In the genomic region with DNA sequence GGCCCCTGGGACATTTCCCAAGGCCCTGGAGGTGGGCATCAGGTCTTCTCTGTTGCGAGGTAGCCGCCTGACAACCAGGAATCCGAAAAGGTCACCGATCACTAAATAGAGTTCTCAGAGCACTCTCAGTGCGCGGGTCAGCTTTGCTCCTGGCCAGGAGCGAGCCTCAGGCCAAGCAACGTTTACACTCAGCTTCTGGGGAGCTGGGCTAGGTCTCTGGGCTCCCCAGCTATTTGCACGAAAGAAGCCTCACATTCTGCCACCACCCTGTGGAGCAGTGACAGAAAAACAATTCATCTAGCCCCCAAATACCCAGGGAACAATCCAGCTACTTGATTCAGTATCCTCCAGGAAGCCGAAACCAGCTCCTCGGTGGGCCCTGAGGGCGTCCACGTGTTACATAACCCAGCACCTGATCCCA, we compare ENCODE assay signal across 2 cellular contexts.
TF ChIP-seq lines count a peak whose summit lies in the region.

No MANE protein-coding gene starts in this region.

TF ChIP-seq in IMR-90, 13 proteins besides CTCF, POLR2A, EP300 and RAD21 (continued from another document):
- TF ChIP-seq CHD1 (IDR thresholded peaks at IDR 0.05; ENCODE audit: low read depth, low read length): no peak
- no peak for TF ChIP-seq MAZ (IDR thresholded peaks at IDR 0.05; ENCODE audit: borderline replicate concordance, low read depth, low read length)
- no peak for TF ChIP-seq BHLHE40 (IDR thresholded peaks at IDR 0.05; ENCODE audit: low read depth, low read length)
- TF ChIP-seq, protein P1, sequence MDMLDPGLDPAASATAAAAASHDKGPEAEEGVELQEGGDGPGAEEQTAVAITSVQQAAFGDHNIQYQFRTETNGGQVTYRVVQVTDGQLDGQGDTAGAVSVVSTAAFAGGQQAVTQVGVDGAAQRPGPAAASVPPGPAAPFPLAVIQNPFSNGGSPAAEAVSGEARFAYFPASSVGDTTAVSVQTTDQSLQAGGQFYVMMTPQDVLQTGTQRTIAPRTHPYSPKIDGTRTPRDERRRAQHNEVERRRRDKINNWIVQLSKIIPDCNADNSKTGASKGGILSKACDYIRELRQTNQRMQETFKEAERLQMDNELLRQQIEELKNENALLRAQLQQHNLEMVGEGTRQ (IDR thresholded peaks at IDR 0.05; ENCODE audit: low read depth, low read length): no peak
- TF ChIP-seq, protein P2, sequence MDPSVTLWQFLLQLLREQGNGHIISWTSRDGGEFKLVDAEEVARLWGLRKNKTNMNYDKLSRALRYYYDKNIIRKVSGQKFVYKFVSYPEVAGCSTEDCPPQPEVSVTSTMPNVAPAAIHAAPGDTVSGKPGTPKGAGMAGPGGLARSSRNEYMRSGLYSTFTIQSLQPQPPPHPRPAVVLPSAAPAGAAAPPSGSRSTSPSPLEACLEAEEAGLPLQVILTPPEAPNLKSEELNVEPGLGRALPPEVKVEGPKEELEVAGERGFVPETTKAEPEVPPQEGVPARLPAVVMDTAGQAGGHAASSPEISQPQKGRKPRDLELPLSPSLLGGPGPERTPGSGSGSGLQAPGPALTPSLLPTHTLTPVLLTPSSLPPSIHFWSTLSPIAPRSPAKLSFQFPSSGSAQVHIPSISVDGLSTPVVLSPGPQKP (IDR thresholded peaks at IDR 0.05; ENCODE audit: borderline replicate concordance, low read depth, low read length): no peak

TF ChIP-seq in liver, 16 proteins besides CTCF, POLR2A, EP300 and RAD21 (continued from another document):
- TF ChIP-seq, protein P3, sequence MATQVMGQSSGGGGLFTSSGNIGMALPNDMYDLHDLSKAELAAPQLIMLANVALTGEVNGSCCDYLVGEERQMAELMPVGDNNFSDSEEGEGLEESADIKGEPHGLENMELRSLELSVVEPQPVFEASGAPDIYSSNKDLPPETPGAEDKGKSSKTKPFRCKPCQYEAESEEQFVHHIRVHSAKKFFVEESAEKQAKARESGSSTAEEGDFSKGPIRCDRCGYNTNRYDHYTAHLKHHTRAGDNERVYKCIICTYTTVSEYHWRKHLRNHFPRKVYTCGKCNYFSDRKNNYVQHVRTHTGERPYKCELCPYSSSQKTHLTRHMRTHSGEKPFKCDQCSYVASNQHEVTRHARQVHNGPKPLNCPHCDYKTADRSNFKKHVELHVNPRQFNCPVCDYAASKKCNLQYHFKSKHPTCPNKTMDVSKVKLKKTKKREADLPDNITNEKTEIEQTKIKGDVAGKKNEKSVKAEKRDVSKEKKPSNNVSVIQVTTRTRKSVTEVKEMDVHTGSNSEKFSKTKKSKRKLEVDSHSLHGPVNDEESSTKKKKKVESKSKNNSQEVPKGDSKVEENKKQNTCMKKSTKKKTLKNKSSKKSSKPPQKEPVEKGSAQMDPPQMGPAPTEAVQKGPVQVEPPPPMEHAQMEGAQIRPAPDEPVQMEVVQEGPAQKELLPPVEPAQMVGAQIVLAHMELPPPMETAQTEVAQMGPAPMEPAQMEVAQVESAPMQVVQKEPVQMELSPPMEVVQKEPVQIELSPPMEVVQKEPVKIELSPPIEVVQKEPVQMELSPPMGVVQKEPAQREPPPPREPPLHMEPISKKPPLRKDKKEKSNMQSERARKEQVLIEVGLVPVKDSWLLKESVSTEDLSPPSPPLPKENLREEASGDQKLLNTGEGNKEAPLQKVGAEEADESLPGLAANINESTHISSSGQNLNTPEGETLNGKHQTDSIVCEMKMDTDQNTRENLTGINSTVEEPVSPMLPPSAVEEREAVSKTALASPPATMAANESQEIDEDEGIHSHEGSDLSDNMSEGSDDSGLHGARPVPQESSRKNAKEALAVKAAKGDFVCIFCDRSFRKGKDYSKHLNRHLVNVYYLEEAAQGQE (IDR thresholded peaks at IDR 0.05): peak; percentile 0
